Comparison of ENCODE assay signal across 35 cellular contexts in genomic region chr14:89128616-89129015, GRCh38.
"Had no signal": no experiment of that assay in that cellular context is flagged by ENCODE, and none has a peak within 500 bp of the region (broad histone marks: within the 10 kb centered on the region; RNA-seq: fewer than 3 reads in every experiment).

No MANE protein-coding gene starts in this region.

- H3K27me3 Mint-ChIP-seq: activated B cell treated with CpG ODN at 0.5 μM for 24 hours; activated CD4-positive, alpha-beta memory T cell treated with anti-CD3 and anti-CD28 coated beads for 36 hours; activated CD8-positive, alpha-beta T cell treated with anti-CD3 and anti-CD28 coated beads for 36 hours; activated naive CD4-positive, alpha-beta T cell treated with anti-CD3 and anti-CD28 coated beads, Interleukin-2, amount 10 ng/mL, durations not matched to agents 7 days and 5 days; activated naive CD4-positive, alpha-beta T cell treated with anti-CD3 and anti-CD28 coated beads, Interleukin-2, amount 50 U/mL, for 24 hours; activated naive CD8-positive, alpha-beta T cell; brain had no signal

- H3K27ac ChIP-seq: ascending aorta, cardiac muscle cell, VCaP had no signal

- FAIRE-seq: bronchial epithelial cell, TTC549 had no signal

- DNase-seq: activated B cell treated with CpG ODN at 0.5 μM for 24 hours; activated CD4-positive, alpha-beta memory T cell treated with anti-CD3 and anti-CD28 coated beads for 36 hours; activated CD4-positive, alpha-beta T cell treated with anti-CD3 and anti-CD28 coated beads for 4 hours; activated CD4-positive, alpha-beta T cell treated with anti-CD3 and anti-CD28 coated beads, Interleukin-2, amount 10 ng/mL, durations not matched to agents 24 days and 14 days; activated CD4-positive, alpha-beta T cell treated with anti-CD3 and anti-CD28 coated beads, Interleukin-2, amount 50 U/mL, for 1 hour; activated CD4-positive, alpha-beta T cell treated with anti-CD3 and anti-CD28 coated beads, Interleukin-2, amount 50 U/mL, for 4 hours; activated CD4-positive, CD25-positive, alpha-beta regulatory T cell treated with anti-CD3 and anti-CD28 coated beads, Interleukin-2, amount 50 U/mL, for 72 hours; activated CD8-positive, alpha-beta memory T cell treated with anti-CD3 and anti-CD28 coated beads, Interleukin-2, amount 50 U/mL, for 4 hours; activated CD8-positive, alpha-beta T cell treated with anti-CD3 and anti-CD28 coated beads for 36 hours; activated effector memory CD4-positive, alpha-beta T cell treated with Interleukin-2 at 50 U/mL for 16 hours; activated gamma-delta T cell; activated naive CD4-positive, alpha-beta T cell treated with anti-CD3 and anti-CD28 coated beads, Interleukin-2, amount 10 ng/mL, durations not matched to agents 7 days and 5 days; activated naive CD4-positive, alpha-beta T cell treated with Interleukin-2 at 50 U/mL for 16 hours; activated naive CD8-positive, alpha-beta T cell treated with anti-CD3 and anti-CD28 coated beads, Interleukin-2, amount 10 ng/mL, durations not matched to agents 7 days and 5 days; activated naive CD8-positive, alpha-beta T cell treated with anti-CD3 and anti-CD28 coated beads, Interleukin-2, amount 50 U/mL, for 24 hours; activated T-cell treated with anti-CD3 and anti-CD28 coated beads for 4 hours; activated T-cell treated with anti-CD3 and anti-CD28 coated beads, Interleukin-2, amount 50 U/mL, for 1 hour; activated T-cell treated with anti-CD3 and anti-CD28 coated beads, Interleukin-2, amount 50 U/mL, for 48 hours; amygdala; anterior cingulate cortex; cerebellar nuclear complex; T-helper 2 cell; T-helper 9 cell had no signal

- H3K9me3 Mint-ChIP-seq: activated B cell treated with CpG ODN at 0.5 μM for 24 hours; activated CD4-positive, alpha-beta memory T cell treated with anti-CD3 and anti-CD28 coated beads for 36 hours; activated CD4-positive, alpha-beta T cell treated with anti-CD3 and anti-CD28 coated beads, Interleukin-2, amount 10 ng/mL, durations not matched to agents 24 days and 14 days; activated CD8-positive, alpha-beta T cell treated with anti-CD3 and anti-CD28 coated beads for 36 hours; activated naive CD4-positive, alpha-beta T cell treated with anti-CD3 and anti-CD28 coated beads, Interleukin-2, amount 10 ng/mL, durations not matched to agents 7 days and 5 days; activated naive CD4-positive, alpha-beta T cell treated with anti-CD3 and anti-CD28 coated beads, Interleukin-2, amount 50 U/mL, for 24 hours; activated naive CD8-positive, alpha-beta T cell treated with anti-CD3 and anti-CD28 coated beads, Interleukin-2, amount 50 U/mL, for 24 hours; activated T-helper 2 cell treated with anti-CD3 and anti-CD28 coated beads, Interferon-gamma antibody, Interleukin-2, Interleukin-4, amounts not matched to agents 10 μg/mL and 5 μg/mL and 100 μg/mL, durations not matched to agents 14 hours and 24 hours and 36 hours; brain; central memory CD8-positive, alpha-beta T cell; T-helper 1 cell treated with Interleukin-12 subunit alpha and Interleukin-12 subunit beta and Interleukin-4 antibody, amounts not matched to agents 30 μg/mL and 1 μg/mL, for 36 hours; T-helper 2 cell treated with Interferon-gamma antibody and Interleukin-4, amounts not matched to agents 5 μg/mL and 100 μg/mL, for 36 hours had no signal

- H3K36me3 ChIP-seq: ascending aorta, cardiac muscle cell had no signal

- H3K4me1 Mint-ChIP-seq: activated B cell treated with CpG ODN at 0.5 μM for 24 hours; activated CD4-positive, alpha-beta T cell treated with anti-CD3 and anti-CD28 coated beads, Interleukin-2, amount 10 ng/mL, durations not matched to agents 24 days and 14 days; activated naive CD4-positive, alpha-beta T cell treated with anti-CD3 and anti-CD28 coated beads, Interleukin-2, amount 10 ng/mL, durations not matched to agents 7 days and 5 days; activated naive CD4-positive, alpha-beta T cell treated with anti-CD3 and anti-CD28 coated beads, Interleukin-2, amount 50 U/mL, for 24 hours; activated naive CD8-positive, alpha-beta T cell treated with anti-CD3 and anti-CD28 coated beads, Interleukin-2, amount 10 ng/mL, durations not matched to agents 7 days and 5 days; activated naive CD8-positive, alpha-beta T cell treated with anti-CD3 and anti-CD28 coated beads, Interleukin-2, amount 50 U/mL, for 24 hours; central memory CD8-positive, alpha-beta T cell had no signal

- H3K4me3 Mint-ChIP-seq: activated B cell treated with CpG ODN at 0.5 μM for 24 hours; activated CD4-positive, alpha-beta memory T cell treated with anti-CD3 and anti-CD28 coated beads for 36 hours; activated CD4-positive, alpha-beta T cell treated with anti-CD3 and anti-CD28 coated beads, Interleukin-2, amount 10 ng/mL, durations not matched to agents 24 days and 14 days; activated CD8-positive, alpha-beta T cell treated with anti-CD3 and anti-CD28 coated beads for 36 hours; activated naive CD4-positive, alpha-beta T cell treated with anti-CD3 and anti-CD28 coated beads, Interleukin-2, amount 10 ng/mL, durations not matched to agents 7 days and 5 days; activated naive CD4-positive, alpha-beta T cell treated with anti-CD3 and anti-CD28 coated beads, Interleukin-2, amount 50 U/mL, for 24 hours; activated naive CD8-positive, alpha-beta T cell; activated naive CD8-positive, alpha-beta T cell treated with anti-CD3 and anti-CD28 coated beads, Interleukin-2, amount 10 ng/mL, durations not matched to agents 7 days and 5 days; activated naive CD8-positive, alpha-beta T cell treated with anti-CD3 and anti-CD28 coated beads, Interleukin-2, amount 50 U/mL, for 24 hours; central memory CD8-positive, alpha-beta T cell; T-helper 1 cell treated with Interleukin-12 subunit alpha and Interleukin-12 subunit beta and Interleukin-4 antibody, amounts not matched to agents 30 μg/mL and 1 μg/mL, for 36 hours; T-helper 2 cell treated with Interferon-gamma antibody and Interleukin-4, amounts not matched to agents 5 μg/mL and 100 μg/mL, for 36 hours had no signal

- ATAC-seq: activated CD8-positive, alpha-beta T cell treated with anti-CD3 and anti-CD28 coated beads for 36 hours; activated naive CD8-positive, alpha-beta T cell treated with anti-CD3 and anti-CD28 coated beads, Interleukin-2, amount 50 U/mL, for 24 hours had no signal

- H3K36me3 Mint-ChIP-seq: activated CD4-positive, alpha-beta memory T cell treated with anti-CD3 and anti-CD28 coated beads for 36 hours; activated naive CD4-positive, alpha-beta T cell treated with anti-CD3 and anti-CD28 coated beads, Interleukin-2, amount 10 ng/mL, durations not matched to agents 7 days and 5 days; activated naive CD8-positive, alpha-beta T cell; activated naive CD8-positive, alpha-beta T cell treated with anti-CD3 and anti-CD28 coated beads, Interleukin-2, amount 10 ng/mL, durations not matched to agents 7 days and 5 days; brain had no signal

- H3K27me3 ChIP-seq: ascending aorta had no signal

- H3K9me3 ChIP-seq: ascending aorta had no signal

- H3K4me1 ChIP-seq: ascending aorta had no signal

- H3K4me3 ChIP-seq: ascending aorta, cardiac muscle cell had no signal

- H3K27ac Mint-ChIP-seq: activated B cell treated with CpG ODN at 0.5 μM for 24 hours; activated CD4-positive, alpha-beta memory T cell treated with anti-CD3 and anti-CD28 coated beads for 36 hours; activated CD4-positive, alpha-beta T cell treated with anti-CD3 and anti-CD28 coated beads, Interleukin-2, amount 10 ng/mL, durations not matched to agents 24 days and 14 days; activated CD8-positive, alpha-beta T cell treated with anti-CD3 and anti-CD28 coated beads for 36 hours; activated naive CD4-positive, alpha-beta T cell treated with anti-CD3 and anti-CD28 coated beads, Interleukin-2, amount 10 ng/mL, durations not matched to agents 7 days and 5 days; activated naive CD4-positive, alpha-beta T cell treated with anti-CD3 and anti-CD28 coated beads, Interleukin-2, amount 50 U/mL, for 24 hours; activated naive CD8-positive, alpha-beta T cell; activated naive CD8-positive, alpha-beta T cell treated with anti-CD3 and anti-CD28 coated beads, Interleukin-2, amount 10 ng/mL, durations not matched to agents 7 days and 5 days; activated naive CD8-positive, alpha-beta T cell treated with anti-CD3 and anti-CD28 coated beads, Interleukin-2, amount 50 U/mL, for 24 hours; activated T-helper 2 cell treated with anti-CD3 and anti-CD28 coated beads, Interferon-gamma antibody, Interleukin-2, Interleukin-4, amounts not matched to agents 10 μg/mL and 5 μg/mL and 100 μg/mL, durations not matched to agents 14 hours and 24 hours and 36 hours; T-helper 1 cell treated with Interleukin-12 subunit alpha and Interleukin-12 subunit beta and Interleukin-4 antibody, amounts not matched to agents 30 μg/mL and 1 μg/mL, for 36 hours; T-helper 2 cell treated with Interferon-gamma antibody and Interleukin-4, amounts not matched to agents 5 μg/mL and 100 μg/mL, for 36 hours had no signal
